8 cellular contexts compared by ENCODE assay signal in the genomic region with DNA sequence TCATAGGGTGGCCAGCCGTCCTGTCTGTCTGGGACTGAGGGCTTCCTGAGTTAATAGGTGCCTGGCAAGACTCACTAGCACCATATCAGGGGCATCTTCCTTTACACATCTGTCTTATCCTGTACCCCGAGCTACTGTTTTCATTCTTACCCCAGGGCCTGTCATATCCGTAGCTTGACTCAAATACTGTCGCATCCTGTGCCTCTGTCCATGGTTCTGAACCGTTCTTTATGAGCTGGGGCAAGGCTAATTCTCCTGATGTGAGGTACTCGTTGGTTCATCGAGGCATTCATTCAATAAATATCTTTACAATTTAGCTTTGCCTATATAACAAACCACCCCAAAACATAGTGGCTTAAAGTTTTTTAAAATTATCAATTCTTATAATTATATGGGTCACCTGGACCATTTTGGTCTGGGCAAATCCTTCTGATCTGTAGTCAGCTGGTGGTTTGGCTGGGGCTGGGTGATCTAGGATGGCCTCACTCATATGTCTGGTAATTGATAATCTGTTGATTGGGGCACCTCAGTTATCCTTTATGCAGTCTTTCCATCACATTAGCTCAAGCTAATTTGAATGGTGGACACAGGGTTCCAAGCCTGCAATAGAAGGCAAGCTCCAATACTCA.
DNase-seq lines count a peak whose midpoint lies in the region; ATAC-seq lines count a peak whose summit lies in the region.

No MANE protein-coding gene starts in this region.

- ATAC-seq in HG02571 (IDR thresholded peaks at IDR 0.05; ENCODE audit: unreplicated experiment) = no peak
- ATAC-seq in GM18870 (IDR thresholded peaks at IDR 0.05; ENCODE audit: unreplicated experiment) = no peak

- DNase-seq in activated CD4-positive, alpha-beta T cell treated with anti-CD3 and anti-CD28 coated beads for 24 hours (ENCODE audit: low read depth in 2 of 2) = peak; percentile 25 to 54
- DNase-seq in activated CD4-positive, alpha-beta T cell treated with anti-CD3 and anti-CD28 coated beads for 1 hour = no peak
- peak; percentile 26 to 43 for DNase-seq in activated CD4-positive, alpha-beta T cell treated with anti-CD3 and anti-CD28 coated beads for 4 hours
- DNase-seq in fibroblast of gingiva (ENCODE audit: low read depth) (peak; percentile 13), DMS79 (lab: John Stamatoyannopoulos, UW) (no peak)
- DNase-seq in stimulated activated CD4-positive, alpha-beta T cell treated with anti-CD3 and anti-CD28 coated beads, Interleukin-15, amount 100 ng/mL, for 24 hours = peak; percentile 62

Comparison
In these comparisons a context has a peak if more than half of its experiments do, and no peak if none do; other contexts are left out.
1. DNase-seq: peak in activated CD4-positive, alpha-beta T cell treated with anti-CD3 and anti-CD28 coated beads for 24 hours (2 of 2), activated CD4-positive, alpha-beta T cell treated with anti-CD3 and anti-CD28 coated beads for 4 hours (2 of 2), fibroblast of gingiva (single experiment) and stimulated activated CD4-positive, alpha-beta T cell treated with anti-CD3 and anti-CD28 coated beads, Interleukin-15, amount 100 ng/mL, for 24 hours (single experiment); none in activated CD4-positive, alpha-beta T cell treated with anti-CD3 and anti-CD28 coated beads for 1 hour (single experiment) and DMS79 (single experiment).